25 cellular contexts compared by ENCODE assay signal in genomic region chr17:17285951-17286350, GRCh38. TPM values are rescaled to one million over a fixed set of nuclear protein-coding genes. Genes with fewer than 3 reads are reported as not detected.
A peak's percentile ranks its signal among the peaks of the same experiment; 100 is the strongest.
DNase-seq lines count a peak whose midpoint lies in the region; ATAC-seq and TF ChIP-seq lines count a peak whose summit lies in the region.
"Had no signal": no experiment of that assay in that cellular context is flagged by ENCODE, and none has a peak within 500 bp of the region (broad histone marks: within the 10 kb centered on the region; RNA-seq: fewer than 3 reads in every experiment).

No MANE protein-coding gene starts in this region.

- H3K4me1 ChIP-seq in stomach, result peaks cover 0 to 9% (median 6%) of the 10 kb centered on the region in 4 donors
- H3K4me1 ChIP-seq: BE2C had no signal

- no peaks in the 10 kb centered on the region for H3K9me3 ChIP-seq in stomach
- H3K9me3 ChIP-seq: BE2C, BLaER1 had no signal

- no peak for TF ChIP-seq EP300 in stomach (IDR thresholded peaks at IDR 0.05)

- ATAC-seq in stimulated activated naive CD8-positive, alpha-beta T cell treated with anti-CD3 and anti-CD28 coated beads, Interleukin-15, Interleukin-2, amounts not matched to agents 100 U/mL and 50 U/mL, for 24 hours, result no peak
- no peak for ATAC-seq in SK-N-SH treated with all-trans-retinoic acid at 6 μM for 48 hours
- ATAC-seq: GM12878 had no signal

- DNase-seq in stimulated activated naive CD8-positive, alpha-beta T cell treated with anti-CD3 and anti-CD28 coated beads, Interleukin-15, Interleukin-2, amounts not matched to agents 100 U/mL and 50 U/mL, for 24 hours, result no peak
- peak in 6 of 61 donors; percentile 11 to 78 (median 33) for DNase-seq in caudate nucleus (lab: John Stamatoyannopoulos, UW)
- peak; percentile 1 for DNase-seq in stomach
- DNase-seq in iPS-NIHi7 (ENCODE audit: extremely low spot score), result no peak
- DNase-seq in NCI-H446 (lab: John Stamatoyannopoulos, UW), result no peak
- DNase-seq: 8988T; ACHN; BE2C; C1 segment of cervical spinal cord; CD4-positive, alpha-beta memory T cell; CD4-positive, CD25-positive, alpha-beta regulatory T cell; CD8-positive, alpha-beta memory T cell; COR-L47; DMS 273 treated with DMSO at 0.1 percent for 48 hours; DMS153; DMS53; DMS79; DND-41; EL; GDM1 had no signal

- TF ChIP-seq POLR2A in stomach (IDR thresholded peaks at IDR 0.05), result no peak

- no peak overlapping the region for H3K4me3 ChIP-seq in stomach
- H3K4me3 ChIP-seq: BLaER1, GM12878 had no signal

- no peaks in the 10 kb centered on the region for H3K27me3 Mint-ChIP-seq in stimulated activated naive CD8-positive, alpha-beta T cell treated with anti-CD3 and anti-CD28 coated beads, Interleukin-15, Interleukin-2, amounts not matched to agents 100 ng/mL and 50 ng/mL, for 24 hours
- H3K27me3 Mint-ChIP-seq: CD4-positive, alpha-beta memory T cell; CD8-positive, alpha-beta memory T cell had no signal

- intact Hi-C loops in stomach (cut with DNase I; ENCODE audit: low total_unique reads), result no loop called here

- 90 to 94% (median 92%) methylated on average over 5 of the region's 5 CpGs for WGBS in stomach, 5 donors

- H3K27ac ChIP-seq in caudate nucleus (ENCODE audit: low read depth, low read length) (peak overlapping the region; percentile 39), stomach (no peak overlapping the region)
- H3K27ac ChIP-seq: BLaER1 had no signal

- H3K36me3 Mint-ChIP-seq in stimulated activated naive CD8-positive, alpha-beta T cell treated with anti-CD3 and anti-CD28 coated beads, Interleukin-15, Interleukin-2, amounts not matched to agents 100 ng/mL and 50 ng/mL, for 24 hours (ENCODE audit: low read depth), result no peaks in the 10 kb centered on the region
- H3K36me3 Mint-ChIP-seq: CD14-positive monocyte; CD4-positive, CD25-positive, alpha-beta regulatory T cell had no signal

- H3K27me3 ChIP-seq in stomach, result no peaks in the 10 kb centered on the region
- H3K27me3 ChIP-seq: BE2C, BLaER1 had no signal

- H3K36me3 ChIP-seq in stomach, result no peaks in the 10 kb centered on the region
- H3K36me3 ChIP-seq: BE2C, BLaER1 had no signal

- no peak for TF ChIP-seq CTCF in stomach (IDR thresholded peaks at IDR 0.05)

- peak overlapping the region; percentile 21 for H3K27ac Mint-ChIP-seq in stimulated activated naive CD8-positive, alpha-beta T cell treated with anti-CD3 and anti-CD28 coated beads, Interleukin-15, Interleukin-2, amounts not matched to agents 100 ng/mL and 50 ng/mL, for 24 hours
- H3K27ac Mint-ChIP-seq: CD14-positive monocyte; CD4-positive, CD25-positive, alpha-beta regulatory T cell; CD8-positive, alpha-beta memory T cell had no signal

- peaks cover 8% of the 10 kb centered on the region for H3K4me1 Mint-ChIP-seq in stimulated activated naive CD8-positive, alpha-beta T cell treated with anti-CD3 and anti-CD28 coated beads, Interleukin-15, Interleukin-2, amounts not matched to agents 100 ng/mL and 50 ng/mL, for 24 hours (ENCODE audit: low read depth)

- H3K4me3 Mint-ChIP-seq in stimulated activated naive CD8-positive, alpha-beta T cell treated with anti-CD3 and anti-CD28 coated beads, Interleukin-15, Interleukin-2, amounts not matched to agents 100 ng/mL and 50 ng/mL, for 24 hours, result no peak overlapping the region
- H3K4me3 Mint-ChIP-seq: CD14-positive monocyte; CD4-positive, alpha-beta memory T cell; CD8-positive, alpha-beta memory T cell had no signal

- H3K9me3 Mint-ChIP-seq in stimulated activated naive CD8-positive, alpha-beta T cell treated with anti-CD3 and anti-CD28 coated beads, Interleukin-15, Interleukin-2, amounts not matched to agents 100 ng/mL and 50 ng/mL, for 24 hours, result no peaks in the 10 kb centered on the region
- H3K9me3 Mint-ChIP-seq: CD14-positive monocyte; CD4-positive, alpha-beta memory T cell; CD4-positive, CD25-positive, alpha-beta regulatory T cell had no signal

TF ChIP-seq in SK-N-SH treated with all-trans-retinoic acid at 6 μM for 48 hours, 23 proteins besides CTCF, POLR2A, EP300 and RAD21:
- TF ChIP-seq SNAI2 (CRISPR knock-in tag; IDR thresholded peaks at IDR 0.05) (no peak), OSR1 (CRISPR knock-in tag; IDR thresholded peaks at IDR 0.05) (no peak), ZFP3 (CRISPR knock-in tag; IDR thresholded peaks at IDR 0.05) (no peak), CSDC2 (CRISPR knock-in tag; IDR thresholded peaks at IDR 0.05) (no peak), TSHZ2 (CRISPR knock-in tag; IDR thresholded peaks at IDR 0.05) (no peak), ZNF565 (CRISPR knock-in tag; conservative IDR thresholded peaks at IDR 0.05; ENCODE audit: low read depth) (no peak), ESRRG (CRISPR knock-in tag; IDR thresholded peaks at IDR 0.05) (no peak), BACH2 (CRISPR knock-in tag; IDR thresholded peaks at IDR 0.05; ENCODE audit: borderline replicate concordance) (no peak)
TF ChIP-seq in SK-N-SH treated with all-trans-retinoic acid at 6 μM for 48 hours: peak in this region for 0.

RNA-seq across cellular contexts. Expression of gene COPS3, which starts 4.9 kb away (rescaled TPM):
- total RNA-seq in stomach, result 100 to 1,000 TPM in 2 of 5 donors, 10 to 100 TPM in 3; 11.1 to 291 (median 62.1) TPM
- polyA plus RNA-seq in stomach, result 10 to 100 TPM; 40.6 to 55.0 (median 42.2) TPM

RNA-seq across cellular contexts. Expression of gene NT5M, which starts 17.2 kb away (rescaled TPM):
- total RNA-seq in stomach, result 1 to 10 TPM in 2 of 5 donors, under 1 TPM in 1, not detected in 2; 0.72 to 6.6 (median 2.2) TPM
- polyA plus RNA-seq in stomach, result 1 to 10 TPM; 1.5 to 4.4 (median 3.3) TPM

RNA-seq across cellular contexts. Expression of gene FLCN, which starts 49.0 kb away (rescaled TPM):
- total RNA-seq in stomach, result 100 to 1,000 TPM in 2 of 5 donors, 10 to 100 TPM in 3; 41.6 to 378 (median 65.8) TPM
- 10 to 100 TPM in 1 of 3 donors, 1 to 10 TPM in 2; 6.9 to 11.8 (median 9.8) TPM for polyA plus RNA-seq in stomach
